In genomic region chr1:112011231-112011630, GRCh38 we compare ENCODE assay signal across 12 cellular contexts.
DNase-seq lines count a peak whose midpoint lies in the region; ATAC-seq, FAIRE-seq and TF ChIP-seq lines count a peak whose summit lies in the region.
"Had no signal": no experiment of that assay in that cellular context is flagged by ENCODE, and none has a peak within 500 bp of the region (broad histone marks: within the 10 kb centered on the region; RNA-seq: fewer than 3 reads in every experiment).

No MANE protein-coding gene starts in this region.

- H3K27me3 ChIP-seq in brain microvascular endothelial cell (replicated peaks) = no peaks in the 10 kb centered on the region

- DNase-seq in GM03348 (ENCODE audit: low spot score) = peak; percentile 80
- DNase-seq in RCC 7860 (ENCODE audit: low spot score) = peak; percentile 29
- peak; percentile 9 for DNase-seq in fibroblast of pulmonary artery (ENCODE audit: low read depth)
- DNase-seq in retinal pigment epithelial cell (ENCODE audit: low read depth) = peak; percentile 12
- no peak for DNase-seq in NCI-H1105 treated with DMSO at 0.1 percent for 48 hours (lab: John Stamatoyannopoulos, UW)
- DNase-seq in brain microvascular endothelial cell = no peak
- DNase-seq: activated B cell treated with CpG ODN at 0.5 μM for 24 hours, COR-L47, erythroblast, NCI-H510A had no signal

- H3K4me3 ChIP-seq in fibroblast of pulmonary artery (replicated peaks; ENCODE audit: low read depth, low read length) (no peak overlapping the region), retinal pigment epithelial cell (ENCODE audit: low read length) (no peak overlapping the region), brain microvascular endothelial cell (ENCODE audit: low read depth, low read length) (no peak overlapping the region)

- no peak for FAIRE-seq in RCC 7860 (lab: Jason Lieb, UNC)

- TF ChIP-seq CTCF in fibroblast of pulmonary artery (IDR thresholded peaks at IDR 0.05; ENCODE audit: low read length, missing control alignments) (no peak), retinal pigment epithelial cell (conservative IDR thresholded peaks at IDR 0.05; ENCODE audit: low read depth, low read length) (no peak), brain microvascular endothelial cell (IDR thresholded peaks at IDR 0.05; ENCODE audit: low read depth, low read length, missing control alignments) (no peak)

- no peak overlapping the region for H3K27ac ChIP-seq in brain microvascular endothelial cell

- no peak for ATAC-seq in HG02763 (IDR thresholded peaks at IDR 0.05; ENCODE audit: unreplicated experiment)
- no peak for ATAC-seq in GM18498 (IDR thresholded peaks at IDR 0.05; ENCODE audit: unreplicated experiment)

- no peaks in the 10 kb centered on the region for H3K36me3 ChIP-seq in brain microvascular endothelial cell (replicated peaks)

- in situ Hi-C loops in brain microvascular endothelial cell (cut with HindIII; ENCODE audit: low pct_ligation_motif_present, low sequenced_read_pairs) = no loop called here

Comparison
In these comparisons a context has a peak if more than half of its experiments do, and no peak if none do; other contexts are left out.
1. DNase-seq: peak in GM03348 (single experiment), RCC 7860 (single experiment), fibroblast of pulmonary artery (single experiment) and retinal pigment epithelial cell (single experiment); none in NCI-H1105 treated with DMSO at 0.1 percent for 48 hours (single experiment) and brain microvascular endothelial cell (single experiment).